In the genomic region with DNA sequence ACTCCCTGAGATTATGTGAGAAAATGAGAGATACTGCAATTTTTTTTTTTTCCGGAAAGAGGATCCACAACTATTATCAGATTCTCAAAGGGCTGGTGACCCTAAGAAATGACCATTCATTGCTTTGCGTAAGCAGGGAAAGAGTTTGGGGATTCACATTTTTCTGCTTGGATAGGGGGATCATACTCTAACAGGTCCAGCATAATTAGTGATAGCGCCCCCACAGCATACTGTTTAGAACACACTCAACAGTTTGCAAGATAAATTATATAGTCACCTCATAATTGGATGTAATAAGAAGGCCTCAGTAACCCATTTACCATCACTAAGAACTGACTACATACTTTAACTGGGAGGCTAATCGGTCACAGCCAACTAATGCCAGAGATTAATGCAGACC, we compare ENCODE assay signal across 9 cellular contexts.
DNase-seq lines count a peak whose midpoint lies in the region; ATAC-seq and TF ChIP-seq lines count a peak whose summit lies in the region.
"Had no signal": no experiment of that assay in that cellular context is flagged by ENCODE, and none has a peak within 500 bp of the region (broad histone marks: within the 10 kb centered on the region; RNA-seq: fewer than 3 reads in every experiment).

No MANE protein-coding gene starts in this region.

- H3K9me3 ChIP-seq in WERI-Rb-1 (ENCODE audit: severe bottlenecking) (no peaks in the 10 kb centered on the region), iPS-15b (ENCODE audit: control insufficient read depth, insufficient read depth, low read length) (no peaks in the 10 kb centered on the region)

- H3K9ac ChIP-seq in iPS-15b (ENCODE audit: low read depth, low read length): no peak overlapping the region

- no peak overlapping the region for H3K27ac ChIP-seq in WERI-Rb-1

- DNase-seq in AG04449 (ENCODE audit: low read depth, low spot score): no peak
- peak; percentile 25 for DNase-seq in GM20000 (ENCODE audit: low spot score)
- DNase-seq in WERI-Rb-1: peak; percentile 49
- no peak for DNase-seq in stimulated activated CD4-positive, alpha-beta T cell treated with anti-CD3 and anti-CD28 coated beads, Interleukin-4, amount 100 ng/mL, for 1 hour
- no peak for DNase-seq in inferior parietal cortex (ENCODE audit: extremely low spot score)
- no peak for DNase-seq in EL
- DNase-seq: NCI-H446 treated with DMSO at 0.1 percent for 48 hours had no signal

- H3K36me3 ChIP-seq in WERI-Rb-1 (peaks cover 59% of the 10 kb centered on the region), iPS-15b (ENCODE audit: control insufficient read depth, insufficient read depth, low read length) (peaks cover 31% of the 10 kb centered on the region)

- H3K27me3 ChIP-seq in WERI-Rb-1 (ENCODE audit: insufficient read depth, low read depth, severe bottlenecking) (no peaks in the 10 kb centered on the region), iPS-15b (ENCODE audit: control insufficient read depth, insufficient read depth, low read length) (no peaks in the 10 kb centered on the region)

- peaks cover 3% of the 10 kb centered on the region for H3K4me1 ChIP-seq in iPS-15b (ENCODE audit: control insufficient read depth, insufficient read depth, low read length)

- no peak for ATAC-seq in HG02870 (IDR thresholded peaks at IDR 0.05; ENCODE audit: unreplicated experiment)

- CTCF ChIA-PET in AG04449 (lab: Yijun Ruan, JAX): interaction anchor here (0.6 to 7.7 kb wide), 9 partner anchors 9 to 110 kb away, joined by 3 to 78 read pairs (median 3); no protein-coding TSS in a partner anchor

- H3K4me3 ChIP-seq in AG04449 (ENCODE audit: low read depth, low read length) (peak overlapping the region; percentile 97), WERI-Rb-1 (ENCODE audit: low read depth, low read length) (no peak overlapping the region; the same call in 1 of the 2 replicates), iPS-15b (ENCODE audit: low read depth, low read length) (peak overlapping the region; percentile 93)

- TF ChIP-seq CTCF in AG04449 (IDR thresholded peaks at IDR 0.05; ENCODE audit: insufficient read depth, low read length, missing control alignments): no peak
- no peak for TF ChIP-seq CTCF in GM20000 (IDR thresholded peaks at IDR 0.05; ENCODE audit: extremely low read depth, missing control alignments)
- peak; percentile 48 for TF ChIP-seq CTCF in WERI-Rb-1 (IDR thresholded peaks at IDR 0.05; ENCODE audit: low read depth, low read length)

- POLR2A ChIA-PET in AG04449 (lab: Yijun Ruan, JAX): no interaction called here

Comparison
In these comparisons a context has a peak if more than half of its experiments do, and no peak if none do; other contexts are left out.
1. DNase-seq: peak in GM20000 (single experiment) and WERI-Rb-1 (single experiment); none in AG04449 (single experiment), stimulated activated CD4-positive, alpha-beta T cell treated with anti-CD3 and anti-CD28 coated beads, Interleukin-4, amount 100 ng/mL, for 1 hour (single experiment), inferior parietal cortex (single experiment) and EL (single experiment).